1 cellular context compared by ENCODE assay signal in the genomic region with DNA sequence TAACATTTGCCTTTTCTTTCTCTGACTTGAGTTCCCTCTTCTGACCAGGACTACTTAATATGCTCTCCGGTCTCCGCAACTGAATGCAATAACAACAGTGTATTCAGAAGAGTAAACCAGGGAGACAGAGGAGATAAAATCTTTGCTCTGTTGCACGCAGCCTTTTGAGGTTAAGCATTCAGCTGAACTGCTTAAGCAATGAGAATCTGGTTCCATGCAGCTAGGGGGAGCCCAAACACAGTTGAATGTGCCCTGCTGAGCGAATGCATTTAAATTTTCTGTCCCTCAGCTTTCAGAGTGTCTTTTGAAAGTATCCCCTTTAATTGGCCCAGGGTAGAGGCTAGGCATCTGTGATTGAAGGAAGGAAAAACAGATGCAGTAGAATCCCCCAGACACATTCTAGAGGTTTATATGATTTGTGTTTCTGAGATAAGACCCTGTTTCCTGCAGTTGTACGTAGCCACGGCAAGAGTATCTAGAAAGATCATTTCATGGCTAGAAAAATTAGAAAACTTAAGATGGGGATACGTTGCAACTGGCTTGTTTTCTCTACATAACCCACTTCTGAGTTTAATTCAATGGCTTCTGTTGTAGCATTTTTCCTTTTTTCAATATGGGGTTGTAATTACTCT.
TF ChIP-seq lines count a peak whose summit lies in the region.

No MANE protein-coding gene starts in this region.

TF ChIP-seq in K562, 482 proteins besides CTCF, POLR2A, EP300 and RAD21 (continued from another document):
- TF ChIP-seq, protein P1, sequence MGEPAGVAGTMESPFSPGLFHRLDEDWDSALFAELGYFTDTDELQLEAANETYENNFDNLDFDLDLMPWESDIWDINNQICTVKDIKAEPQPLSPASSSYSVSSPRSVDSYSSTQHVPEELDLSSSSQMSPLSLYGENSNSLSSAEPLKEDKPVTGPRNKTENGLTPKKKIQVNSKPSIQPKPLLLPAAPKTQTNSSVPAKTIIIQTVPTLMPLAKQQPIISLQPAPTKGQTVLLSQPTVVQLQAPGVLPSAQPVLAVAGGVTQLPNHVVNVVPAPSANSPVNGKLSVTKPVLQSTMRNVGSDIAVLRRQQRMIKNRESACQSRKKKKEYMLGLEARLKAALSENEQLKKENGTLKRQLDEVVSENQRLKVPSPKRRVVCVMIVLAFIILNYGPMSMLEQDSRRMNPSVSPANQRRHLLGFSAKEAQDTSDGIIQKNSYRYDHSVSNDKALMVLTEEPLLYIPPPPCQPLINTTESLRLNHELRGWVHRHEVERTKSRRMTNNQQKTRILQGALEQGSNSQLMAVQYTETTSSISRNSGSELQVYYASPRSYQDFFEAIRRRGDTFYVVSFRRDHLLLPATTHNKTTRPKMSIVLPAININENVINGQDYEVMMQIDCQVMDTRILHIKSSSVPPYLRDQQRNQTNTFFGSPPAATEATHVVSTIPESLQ (CRISPR knock-in tag; IDR thresholded peaks at IDR 0.05) = no peak
